In the genomic region with DNA sequence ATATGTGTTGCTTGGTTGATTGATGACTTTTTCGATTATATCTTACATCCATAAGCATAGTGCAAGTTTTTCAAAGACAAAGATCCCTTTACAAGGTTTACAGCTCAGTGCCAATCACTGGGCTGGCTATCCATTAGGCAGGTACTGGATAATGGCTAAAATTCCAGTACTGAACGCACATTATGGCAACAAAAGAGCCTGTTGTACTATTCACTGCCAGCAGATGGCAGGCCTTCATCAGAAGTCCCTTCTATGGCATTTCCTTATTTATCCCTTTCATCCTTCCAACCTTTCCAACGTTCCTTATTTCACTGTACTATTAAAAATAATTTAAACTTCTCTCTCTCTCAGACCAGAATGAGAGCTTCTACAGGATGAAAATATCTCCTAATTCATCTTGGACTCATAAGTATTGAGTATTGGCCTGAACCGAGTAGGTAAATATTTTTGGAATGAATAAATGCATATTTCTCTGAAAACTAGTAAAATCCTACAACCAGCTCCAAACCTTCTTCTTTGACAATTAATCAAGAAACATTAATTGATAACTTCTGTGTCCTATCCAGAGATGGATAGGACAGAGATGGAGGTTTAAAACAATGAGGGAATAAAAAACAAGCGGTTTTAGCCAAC, we compare ENCODE assay signal across 8 cellular contexts. TPM values are rescaled to one million over a fixed set of nuclear protein-coding genes. Genes with fewer than 3 reads are reported as not detected.
DNase-seq lines count a peak whose midpoint lies in the region; ATAC-seq, FAIRE-seq and TF ChIP-seq lines count a peak whose summit lies in the region.

No MANE protein-coding gene starts in this region.

- DNase-seq in DMS 273 treated with DMSO at 0.1 percent for 48 hours (lab: John Stamatoyannopoulos, UW) (peak; percentile 11), RCC 7860 (ENCODE audit: low spot score) (peak; percentile 35), glutamatergic neuron (peak; percentile 72), prostate gland (ENCODE audit: low spot score) (peak; percentile 48)
- DNase-seq in activated naive CD4-positive, alpha-beta T cell treated with anti-CD3 and anti-CD28 coated beads for 36 hours: peak; percentile 77

- H3K4me3 Mint-ChIP-seq in activated naive CD4-positive, alpha-beta T cell treated with anti-CD3 and anti-CD28 coated beads for 36 hours: no peak overlapping the region
- no peak overlapping the region for H3K4me3 Mint-ChIP-seq in glutamatergic neuron (ENCODE audit: unreplicated experiment)

- H3K4me1 Mint-ChIP-seq in activated naive CD4-positive, alpha-beta T cell treated with anti-CD3 and anti-CD28 coated beads for 36 hours (ENCODE audit: low read depth): peaks cover 14% of the 10 kb centered on the region
- H3K4me1 Mint-ChIP-seq in glutamatergic neuron (ENCODE audit: low read depth, unreplicated experiment): no peaks in the 10 kb centered on the region

- CTCF ChIA-PET in activated naive CD4-positive, alpha-beta T cell treated with anti-CD3 and anti-CD28 coated beads for 36 hours (lab: Charles Lee): interaction anchor here (0.5 to 7.0 kb wide), 34 partner anchors 10 to 457 kb away, joined by 3 to 78 read pairs (median 3); partner anchors contain the start of genes FAM13B, KDM3B and NME5

- H3K4me1 ChIP-seq in HUES6 (ENCODE audit: control insufficient read depth, insufficient read depth, low read length) (peaks cover 21% of the 10 kb centered on the region), prostate gland (replicated peaks) (no peaks in the 10 kb centered on the region)

- WGBS in prostate gland: 28% methylated on average over 5 of the region's 5 CpGs

- H3K27ac Mint-ChIP-seq in activated naive CD4-positive, alpha-beta T cell treated with anti-CD3 and anti-CD28 coated beads for 36 hours: no peak overlapping the region
- no peak overlapping the region for H3K27ac Mint-ChIP-seq in glutamatergic neuron (ENCODE audit: unreplicated experiment)

- no peak for TF ChIP-seq POLR2A in prostate gland (IDR thresholded peaks at IDR 0.05)

- ATAC-seq in HG03025 (IDR thresholded peaks at IDR 0.05; ENCODE audit: low FRiP score, unreplicated experiment) (no peak), HG02763 (IDR thresholded peaks at IDR 0.05; ENCODE audit: unreplicated experiment) (no peak)

- no peaks in the 10 kb centered on the region for H3K36me3 ChIP-seq in HUES6 (ENCODE audit: control insufficient read depth, insufficient read depth, low read length)
- no peaks in the 10 kb centered on the region for H3K36me3 ChIP-seq in prostate gland

- H3K27me3 ChIP-seq in HUES6 (ENCODE audit: control insufficient read depth, insufficient read depth, low read length) (no peaks in the 10 kb centered on the region), prostate gland (replicated peaks; ENCODE audit: insufficient read depth) (no peaks in the 10 kb centered on the region)

- no peak overlapping the region for H3K4me3 ChIP-seq in HUES6 (ENCODE audit: low read depth, low read length)
- H3K4me3 ChIP-seq in prostate gland: no peak overlapping the region

- no peaks in the 10 kb centered on the region for H3K36me3 Mint-ChIP-seq in activated naive CD4-positive, alpha-beta T cell treated with anti-CD3 and anti-CD28 coated beads for 36 hours (ENCODE audit: low read depth)
- no peaks in the 10 kb centered on the region for H3K36me3 Mint-ChIP-seq in glutamatergic neuron (ENCODE audit: unreplicated experiment)

- intact Hi-C loops in activated naive CD4-positive, alpha-beta T cell treated with anti-CD3 and anti-CD28 coated beads for 36 hours (cut with micrococcal nuclease): loop anchor here (1.0 to 5.0 kb wide), 4 partner anchors 56 to 426 kb away; partner anchors contain the start of gene BRD8
- intact Hi-C loops in prostate gland (cut with DNase I): loop anchor here (2.0 kb wide), 1 partner anchor 56 kb away; no protein-coding TSS in a partner anchor

- H3K9me3 ChIP-seq in HUES6 (ENCODE audit: control insufficient read depth, insufficient read depth, low read depth, low read length) (no peaks in the 10 kb centered on the region), prostate gland (no peaks in the 10 kb centered on the region)

- peak; percentile 50 for FAIRE-seq in RCC 7860 (lab: Jason Lieb, UNC)

- peak overlapping the region; percentile 56 for H3K9ac ChIP-seq in HUES6 (ENCODE audit: low read length)

- peak; percentile 82 for TF ChIP-seq CTCF in glutamatergic neuron (IDR thresholded peaks at IDR 0.05; ENCODE audit: partially characterized antibody, unreplicated experiment)
- TF ChIP-seq CTCF in prostate gland (IDR thresholded peaks at IDR 0.05): peak; percentile 60 to 78 (median 72)

- no peak overlapping the region; the same call in 1 of the 2 replicates for H3K27ac ChIP-seq in HUES6 (ENCODE audit: low read depth, low read length)
- no peak overlapping the region for H3K27ac ChIP-seq in prostate gland

- H3K9me3 Mint-ChIP-seq in activated naive CD4-positive, alpha-beta T cell treated with anti-CD3 and anti-CD28 coated beads for 36 hours: no peaks in the 10 kb centered on the region
- H3K9me3 Mint-ChIP-seq in glutamatergic neuron (ENCODE audit: unreplicated experiment): peaks cover 2% of the 10 kb centered on the region

- no peaks in the 10 kb centered on the region for H3K27me3 Mint-ChIP-seq in activated naive CD4-positive, alpha-beta T cell treated with anti-CD3 and anti-CD28 coated beads for 36 hours (ENCODE audit: low read depth)
- H3K27me3 Mint-ChIP-seq in glutamatergic neuron (ENCODE audit: unreplicated experiment): peaks cover 1% of the 10 kb centered on the region

RNA-seq across cellular contexts. Expression of gene WNT8A, which starts 6.7 kb away (rescaled TPM):
- total RNA-seq in activated naive CD4-positive, alpha-beta T cell treated with anti-CD3 and anti-CD28 coated beads for 36 hours: not detected
- total RNA-seq in glutamatergic neuron (ENCODE audit: unreplicated experiment): not detected
- total RNA-seq in prostate gland: 1 to 10 TPM in 1 of 2 donors, not detected in 1; 1.1 TPM

RNA-seq across cellular contexts. Expression of gene FAM13B, which starts 44.3 kb away (rescaled TPM):
- total RNA-seq in activated naive CD4-positive, alpha-beta T cell treated with anti-CD3 and anti-CD28 coated beads for 36 hours: 10 to 100 TPM in 1 of 2 experiments, 1 to 10 TPM in 1; 9.4 to 14.5 TPM
- 31.4 TPM for total RNA-seq in glutamatergic neuron (ENCODE audit: unreplicated experiment)
- total RNA-seq in prostate gland: 100 to 1,000 TPM in 1 of 2 donors, 10 to 100 TPM in 1; 34.4 to 107 TPM

Comparison
In these comparisons a context has a peak if more than half of its experiments do, and no peak if none do; other contexts are left out.
1. DNase-seq: peak in every context shown above with its lines; median percentile 77 in activated naive CD4-positive, alpha-beta T cell treated with anti-CD3 and anti-CD28 coated beads for 36 hours; 72 in glutamatergic neuron; 48 in prostate gland; 35 in RCC 7860; 11 in DMS 273 treated with DMSO at 0.1 percent for 48 hours.